In the genomic region with DNA sequence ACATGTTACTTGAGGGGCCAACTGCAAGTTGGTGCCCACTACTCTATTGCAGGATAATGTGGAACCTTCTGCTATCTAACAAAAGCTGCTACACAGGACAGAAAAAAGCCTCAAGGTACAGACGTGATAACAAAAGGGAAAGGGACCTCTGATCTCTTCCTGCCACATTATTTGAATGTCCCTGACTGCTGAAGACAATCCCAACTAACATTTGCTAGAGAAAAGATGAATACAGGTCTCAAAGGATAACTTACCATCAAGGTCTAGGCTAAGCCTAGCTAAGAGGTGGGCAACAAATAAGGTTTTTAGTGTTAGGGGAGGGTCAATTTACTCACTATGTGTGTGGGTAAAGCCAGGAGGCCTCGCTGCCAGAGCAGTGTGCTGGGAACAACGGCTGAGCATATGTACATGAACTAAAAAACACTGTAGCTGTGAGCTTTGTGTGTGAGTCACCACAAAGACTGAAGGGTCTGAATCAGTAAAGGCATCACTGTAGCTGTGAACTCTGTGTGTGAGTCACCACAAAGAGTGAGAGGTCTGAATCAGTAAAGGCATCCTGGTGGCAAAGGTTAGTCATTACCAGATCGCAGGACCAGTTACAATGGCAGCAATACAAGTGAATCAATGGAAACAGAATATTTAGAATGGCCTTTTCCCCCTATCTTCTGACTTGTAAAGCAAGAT, we compare ENCODE assay signal across 8 cellular contexts.
DNase-seq lines count a peak whose midpoint lies in the region; ATAC-seq and TF ChIP-seq lines count a peak whose summit lies in the region.

No MANE protein-coding gene starts in this region.

- CTCF ChIA-PET in PC-9 (lab: Charles Lee) = interaction anchor here (0.5 to 1.4 kb wide), 2 partner anchors 9 to 75 kb away, joined by 5 to 9 read pairs; no protein-coding TSS in a partner anchor

- no peaks in the 10 kb centered on the region for H3K27me3 ChIP-seq in PC-9 (ENCODE audit: insufficient read depth, low read depth)

- H3K4me3 Mint-ChIP-seq in nephron progenitor cell (no peak overlapping the region), mesothelial cell of epicardium (no peak overlapping the region)

- H3K4me1 ChIP-seq in PC-9 (replicated peaks; ENCODE audit: insufficient read depth) = peaks cover 16% of the 10 kb centered on the region

- H2AFZ ChIP-seq in PC-9 = no peak overlapping the region

- H3F3A ChIP-seq in PC-9 (ENCODE audit: insufficient read depth, low read depth) = peaks cover 11% of the 10 kb centered on the region; the same call in 1 of the 2 replicates

- H3K27me3 Mint-ChIP-seq in nephron progenitor cell (ENCODE audit: low read depth, poor library complexity) (peaks cover 54% of the 10 kb centered on the region), mesothelial cell of epicardium (ENCODE audit: low read depth) (peaks cover 73% of the 10 kb centered on the region)

- POLR2A ChIA-PET in PC-9 (lab: Charles Lee; ENCODE audit: unreplicated experiment) = interaction anchor here (0.5 to 0.6 kb wide), 2 partner anchors 113 to 182 kb away, joined by 3 to 4 read pairs; no protein-coding TSS in a partner anchor

- H3K27ac Mint-ChIP-seq in nephron progenitor cell (no peak overlapping the region), mesothelial cell of epicardium (no peak overlapping the region)

- H3K9me3 Mint-ChIP-seq in nephron progenitor cell (no peaks in the 10 kb centered on the region), mesothelial cell of epicardium (no peaks in the 10 kb centered on the region)

- no peak overlapping the region for H3K4me3 ChIP-seq in PC-9

- ATAC-seq in HG02610 (IDR thresholded peaks at IDR 0.05; ENCODE audit: unreplicated experiment) = peak; percentile 97

- no peaks in the 10 kb centered on the region for H3K9me2 ChIP-seq in PC-9 (ENCODE audit: insufficient read depth)

- TSS peak; percentile 81 for BruUV-seq in PC-9 (replicated peaks; lab: Mats Ljungman, UMichigan)

- H3K9me3 ChIP-seq in PC-9 (ENCODE audit: insufficient read depth, low read depth) = no peaks in the 10 kb centered on the region

- no peaks in the 10 kb centered on the region for H3K36me3 ChIP-seq in PC-9 (ENCODE audit: low read depth)

- TF ChIP-seq CTCF in PC-9 (conservative IDR thresholded peaks at IDR 0.05) = peak; percentile 68
- peak; percentile 10 for TF ChIP-seq CTCF in nephron progenitor cell (IDR thresholded peaks at IDR 0.05)
- TF ChIP-seq CTCF in GM10266 (IDR thresholded peaks at IDR 0.05; ENCODE audit: control insufficient read depth, insufficient read depth, low read depth, missing control alignments) = no peak
- TF ChIP-seq CTCF in mesothelial cell of epicardium (IDR thresholded peaks at IDR 0.05; ENCODE audit: unreplicated experiment) = no peak

- H3K36me3 Mint-ChIP-seq in nephron progenitor cell (ENCODE audit: low read depth) = no peaks in the 10 kb centered on the region
- no peaks in the 10 kb centered on the region for H3K36me3 Mint-ChIP-seq in mesothelial cell of epicardium

- peak overlapping the region; percentile 72 for H3K27ac ChIP-seq in PC-9

- no peaks in the 10 kb centered on the region for H4K20me1 ChIP-seq in PC-9 (ENCODE audit: insufficient read depth)

- H3K79me2 ChIP-seq in PC-9 (ENCODE audit: low read depth) = no peaks in the 10 kb centered on the region

- intact Hi-C loops in PC-9 (cut with micrococcal nuclease; ENCODE audit: unreplicated experiment) = loop anchor here (1.0 to 5.0 kb wide), 3 partner anchors 9 to 114 kb away; a partner anchor contains a TSS

- H3K4me1 Mint-ChIP-seq in nephron progenitor cell = no peaks in the 10 kb centered on the region
- no peaks in the 10 kb centered on the region for H3K4me1 Mint-ChIP-seq in mesothelial cell of epicardium

- DNase-seq in Daoy (ENCODE audit: low read depth) = peak; percentile 95
- DNase-seq in PC-9 = peak; percentile 75 to 100
- DNase-seq in amniotic epithelial cell (ENCODE audit: low read depth) = peak; percentile 84
- DNase-seq in nephron progenitor cell = no peak
- no peak for DNase-seq in SKM-1 (lab: John Stamatoyannopoulos, UW; ENCODE audit: unreplicated experiment)
- no peak for DNase-seq in GM10266 (ENCODE audit: extremely low spot score)
- no peak for DNase-seq in mesothelial cell of epicardium (ENCODE audit: low spot score in 2 of 2, unreplicated experiment in 2 of 2)

- peak overlapping the region; percentile 45 for H3K4me2 ChIP-seq in PC-9

Comparison
In these comparisons a context has a peak if more than half of its experiments do, and no peak if none do; other contexts are left out.
1. DNase-seq: peak in Daoy (single experiment), PC-9 (2 of 2) and amniotic epithelial cell (single experiment); none in nephron progenitor cell (single experiment), SKM-1 (single experiment), GM10266 (single experiment) and mesothelial cell of epicardium (0 of 2).
2. CTCF ChIP-seq: peak in PC-9 (single experiment) and nephron progenitor cell (single experiment); none in GM10266 (single experiment) and mesothelial cell of epicardium (single experiment).